ENCODE assay signal across 1 cellular context in the genomic region with DNA sequence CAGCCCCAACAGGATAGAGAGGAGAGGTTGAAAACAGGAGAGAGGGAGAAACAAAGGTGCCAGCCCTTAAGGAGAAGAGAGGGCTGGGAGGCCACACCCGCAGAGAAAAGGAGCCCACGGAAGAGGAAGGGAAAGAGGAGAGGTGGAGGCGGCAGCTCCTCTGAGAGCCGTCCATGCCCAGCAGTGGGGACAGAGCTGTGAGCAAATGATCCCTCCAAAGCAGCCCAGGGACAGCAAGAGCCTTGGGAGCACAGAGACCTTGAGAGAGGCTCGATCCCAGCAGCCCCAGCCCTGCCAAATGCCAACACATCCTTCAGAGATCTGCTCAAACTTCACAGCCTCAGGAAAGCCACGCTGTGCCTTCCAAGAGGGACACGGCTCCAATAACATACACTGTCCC.
TF ChIP-seq lines count a peak whose summit lies in the region.

No MANE protein-coding gene starts in this region.

TF ChIP-seq in H1, 55 proteins besides CTCF, POLR2A, EP300 and RAD21:
- no peak for TF ChIP-seq SP1 (IDR thresholded peaks at IDR 0.05; ENCODE audit: low read depth, low read length)
